1 cellular context compared by ENCODE assay signal in the genomic region with DNA sequence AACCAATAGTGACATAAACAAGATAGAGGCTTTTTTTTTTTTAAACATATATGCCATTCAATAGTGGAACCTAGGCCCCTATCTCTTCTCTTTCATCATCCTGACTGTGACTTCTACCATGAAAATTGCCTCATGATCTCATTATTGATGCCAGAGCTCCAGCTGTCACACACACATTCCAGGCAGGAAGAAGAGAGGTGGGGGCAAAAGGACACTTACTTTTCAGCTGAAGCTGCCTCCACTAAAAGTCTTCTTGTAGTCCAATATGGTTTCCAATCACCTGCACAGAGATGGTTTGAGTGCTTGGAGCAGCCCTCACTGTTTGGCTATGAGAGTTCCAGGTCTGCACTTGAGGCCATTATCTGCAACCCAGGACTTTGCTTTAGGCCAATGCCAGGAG.
TF ChIP-seq lines count a peak whose summit lies in the region.

No MANE protein-coding gene starts in this region.

TF ChIP-seq in K562, 482 proteins besides CTCF, POLR2A, EP300 and RAD21 (continued from another document and continues in another):
- TF ChIP-seq, protein P1, sequence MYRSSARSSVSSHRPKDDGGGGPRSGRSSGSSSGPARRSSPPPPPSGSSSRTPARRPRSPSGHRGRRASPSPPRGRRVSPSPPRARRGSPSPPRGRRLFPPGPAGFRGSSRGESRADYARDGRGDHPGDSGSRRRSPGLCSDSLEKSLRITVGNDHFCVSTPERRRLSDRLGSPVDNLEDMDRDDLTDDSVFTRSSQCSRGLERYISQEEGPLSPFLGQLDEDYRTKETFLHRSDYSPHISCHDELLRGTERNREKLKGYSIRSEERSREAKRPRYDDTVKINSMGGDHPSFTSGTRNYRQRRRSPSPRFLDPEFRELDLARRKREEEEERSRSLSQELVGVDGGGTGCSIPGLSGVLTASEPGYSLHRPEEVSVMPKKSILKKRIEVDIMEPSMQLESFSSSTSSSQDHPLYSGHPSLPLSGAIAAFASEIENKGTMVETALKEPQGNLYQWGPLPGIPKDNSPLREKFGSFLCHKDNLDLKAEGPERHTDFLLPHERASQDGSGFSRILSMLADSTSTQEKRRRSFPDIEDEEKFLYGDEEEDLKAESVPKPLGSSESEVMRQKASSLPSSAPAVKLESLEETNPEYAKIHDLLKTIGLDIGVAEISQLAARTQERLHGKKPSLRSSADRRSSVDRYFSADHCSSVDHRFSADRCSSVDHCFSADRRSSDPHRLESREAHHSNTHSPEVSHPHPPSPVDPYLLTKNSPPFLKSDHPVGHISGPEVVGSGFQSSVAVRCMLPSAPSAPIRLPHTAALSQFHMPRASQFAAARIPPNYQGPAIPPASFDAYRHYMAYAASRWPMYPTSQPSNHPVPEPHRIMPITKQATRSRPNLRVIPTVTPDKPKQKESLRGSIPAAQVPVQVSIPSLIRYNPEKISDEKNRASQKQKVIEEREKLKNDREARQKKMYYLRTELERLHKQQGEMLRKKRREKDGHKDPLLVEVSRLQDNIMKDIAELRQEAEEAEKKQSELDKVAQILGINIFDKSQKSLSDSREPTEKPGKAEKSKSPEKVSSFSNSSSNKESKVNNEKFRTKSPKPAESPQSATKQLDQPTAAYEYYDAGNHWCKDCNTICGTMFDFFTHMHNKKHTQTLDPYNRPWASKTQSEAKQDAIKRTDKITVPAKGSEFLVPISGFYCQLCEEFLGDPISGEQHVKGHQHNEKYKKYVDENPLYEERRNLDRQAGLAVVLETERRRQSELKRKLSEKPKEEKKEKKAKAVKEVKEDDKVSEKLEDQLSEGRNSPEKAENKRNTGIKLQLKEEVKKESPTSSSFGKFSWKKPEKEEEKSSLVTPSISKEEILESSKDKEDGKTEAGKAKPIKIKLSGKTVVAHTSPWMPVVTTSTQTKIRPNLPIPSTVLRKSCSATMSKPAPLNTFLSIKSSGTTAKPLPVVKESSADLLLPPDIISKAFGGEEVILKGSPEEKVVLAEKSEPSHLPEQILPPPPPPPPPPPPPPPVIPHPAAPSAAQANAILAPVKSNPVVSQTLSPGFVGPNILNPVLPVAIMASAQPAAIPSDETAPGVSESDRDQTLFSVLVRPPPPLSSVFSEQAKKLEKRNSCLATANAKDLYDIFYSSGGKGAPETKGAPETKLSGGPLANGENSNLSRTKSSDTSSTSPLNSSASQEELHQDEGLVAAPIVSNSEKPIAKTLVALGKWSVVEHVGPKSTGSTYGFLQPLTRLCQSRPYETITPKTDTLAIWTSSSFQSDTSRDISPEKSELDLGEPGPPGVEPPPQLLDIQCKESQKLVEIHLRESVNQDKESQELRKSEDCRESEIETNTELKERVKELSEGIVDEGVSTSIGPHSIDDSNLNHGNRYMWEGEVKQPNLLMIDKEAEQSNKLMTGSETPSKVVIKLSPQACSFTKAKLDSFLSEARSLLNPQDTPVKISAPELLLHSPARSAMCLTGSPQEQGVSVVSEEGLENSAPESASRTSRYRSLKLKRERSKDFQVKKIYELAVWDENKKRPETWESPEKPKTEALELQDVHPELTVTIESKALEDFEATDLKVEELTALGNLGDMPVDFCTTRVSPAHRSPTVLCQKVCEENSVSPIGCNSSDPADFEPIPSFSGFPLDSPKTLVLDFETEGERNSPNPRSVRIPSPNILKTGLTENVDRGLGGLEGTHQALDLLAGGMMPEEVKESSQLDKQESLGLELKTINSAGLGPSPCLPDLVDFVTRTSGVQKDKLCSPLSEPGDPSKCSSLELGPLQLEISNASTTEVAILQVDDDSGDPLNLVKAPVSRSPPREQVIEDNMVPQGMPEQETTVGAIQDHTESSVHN (IDR thresholded peaks at IDR 0.05; ENCODE audit: borderline replicate concordance in 1 of 2, low read depth in 1 of 2), result no peak
- TF ChIP-seq, protein P2, sequence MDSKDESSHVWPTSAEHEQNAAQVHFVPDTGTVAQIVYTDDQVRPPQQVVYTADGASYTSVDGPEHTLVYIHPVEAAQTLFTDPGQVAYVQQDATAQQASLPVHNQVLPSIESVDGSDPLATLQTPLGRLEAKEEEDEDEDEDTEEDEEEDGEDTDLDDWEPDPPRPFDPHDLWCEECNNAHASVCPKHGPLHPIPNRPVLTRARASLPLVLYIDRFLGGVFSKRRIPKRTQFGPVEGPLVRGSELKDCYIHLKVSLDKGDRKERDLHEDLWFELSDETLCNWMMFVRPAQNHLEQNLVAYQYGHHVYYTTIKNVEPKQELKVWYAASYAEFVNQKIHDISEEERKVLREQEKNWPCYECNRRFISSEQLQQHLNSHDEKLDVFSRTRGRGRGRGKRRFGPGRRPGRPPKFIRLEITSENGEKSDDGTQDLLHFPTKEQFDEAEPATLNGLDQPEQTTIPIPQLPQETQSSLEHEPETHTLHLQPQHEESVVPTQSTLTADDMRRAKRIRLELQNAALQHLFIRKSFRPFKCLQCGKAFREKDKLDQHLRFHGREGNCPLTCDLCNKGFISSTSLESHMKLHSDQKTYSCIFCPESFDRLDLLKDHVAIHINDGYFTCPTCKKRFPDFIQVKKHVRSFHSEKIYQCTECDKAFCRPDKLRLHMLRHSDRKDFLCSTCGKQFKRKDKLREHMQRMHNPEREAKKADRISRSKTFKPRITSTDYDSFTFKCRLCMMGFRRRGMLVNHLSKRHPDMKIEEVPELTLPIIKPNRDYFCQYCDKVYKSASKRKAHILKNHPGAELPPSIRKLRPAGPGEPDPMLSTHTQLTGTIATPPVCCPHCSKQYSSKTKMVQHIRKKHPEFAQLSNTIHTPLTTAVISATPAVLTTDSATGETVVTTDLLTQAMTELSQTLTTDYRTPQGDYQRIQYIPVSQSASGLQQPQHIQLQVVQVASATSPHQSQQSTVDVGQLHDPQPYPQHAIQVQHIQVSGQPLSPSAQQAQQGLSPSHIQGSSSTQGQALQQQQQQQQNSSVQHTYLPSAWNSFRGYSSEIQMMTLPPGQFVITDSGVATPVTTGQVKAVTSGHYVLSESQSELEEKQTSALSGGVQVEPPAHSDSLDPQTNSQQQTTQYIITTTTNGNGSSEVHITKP (IDR thresholded peaks at IDR 0.05; ENCODE audit: partially characterized antibody), result no peak
- TF ChIP-seq SMARCA4 (IDR thresholded peaks at IDR 0.05) (no peak), MCM2 (IDR thresholded peaks at IDR 0.05; ENCODE audit: low read depth) (no peak), CHD1 (IDR thresholded peaks at IDR 0.05; ENCODE audit: low read length) (no peak), ZBTB7A (IDR thresholded peaks at IDR 0.05; ENCODE audit: borderline replicate concordance, control insufficient read depth, low read depth, low read length) (no peak), DMBX1 (CRISPR knock-in tag; IDR thresholded peaks at IDR 0.05; ENCODE audit: borderline replicate concordance) (peak; percentile 26; the same call in 1 of the 2 replicates), MCM7 (IDR thresholded peaks at IDR 0.05) (no peak), RHOXF2B (CRISPR knock-in tag; conservative IDR thresholded peaks at IDR 0.05) (no peak), ZNF507 (tag; conservative IDR thresholded peaks at IDR 0.05) (no peak), ZBED1 (IDR thresholded peaks at IDR 0.05) (0 out of 2 replicates have a peak, but pooled peaks have one; percentile 33), ZNF695 (CRISPR knock-in tag; IDR thresholded peaks at IDR 0.05) (no peak), ZNF766 (CRISPR knock-in tag; conservative IDR thresholded peaks at IDR 0.05) (no peak), XRCC3 (IDR thresholded peaks at IDR 0.05) (no peak)
- TF ChIP-seq, protein P3, sequence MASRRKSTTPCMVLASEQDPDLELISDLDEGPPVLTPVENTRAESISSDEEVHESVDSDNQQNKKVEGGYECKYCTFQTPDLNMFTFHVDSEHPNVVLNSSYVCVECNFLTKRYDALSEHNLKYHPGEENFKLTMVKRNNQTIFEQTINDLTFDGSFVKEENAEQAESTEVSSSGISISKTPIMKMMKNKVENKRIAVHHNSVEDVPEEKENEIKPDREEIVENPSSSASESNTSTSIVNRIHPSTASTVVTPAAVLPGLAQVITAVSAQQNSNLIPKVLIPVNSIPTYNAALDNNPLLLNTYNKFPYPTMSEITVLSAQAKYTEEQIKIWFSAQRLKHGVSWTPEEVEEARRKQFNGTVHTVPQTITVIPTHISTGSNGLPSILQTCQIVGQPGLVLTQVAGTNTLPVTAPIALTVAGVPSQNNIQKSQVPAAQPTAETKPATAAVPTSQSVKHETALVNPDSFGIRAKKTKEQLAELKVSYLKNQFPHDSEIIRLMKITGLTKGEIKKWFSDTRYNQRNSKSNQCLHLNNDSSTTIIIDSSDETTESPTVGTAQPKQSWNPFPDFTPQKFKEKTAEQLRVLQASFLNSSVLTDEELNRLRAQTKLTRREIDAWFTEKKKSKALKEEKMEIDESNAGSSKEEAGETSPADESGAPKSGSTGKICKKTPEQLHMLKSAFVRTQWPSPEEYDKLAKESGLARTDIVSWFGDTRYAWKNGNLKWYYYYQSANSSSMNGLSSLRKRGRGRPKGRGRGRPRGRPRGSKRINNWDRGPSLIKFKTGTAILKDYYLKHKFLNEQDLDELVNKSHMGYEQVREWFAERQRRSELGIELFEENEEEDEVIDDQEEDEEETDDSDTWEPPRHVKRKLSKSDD (conservative IDR thresholded peaks at IDR 0.05; ENCODE audit: low read length), result 0 out of 2 replicates have a peak, but pooled peaks have one; percentile 79
- TF ChIP-seq, protein P4, sequence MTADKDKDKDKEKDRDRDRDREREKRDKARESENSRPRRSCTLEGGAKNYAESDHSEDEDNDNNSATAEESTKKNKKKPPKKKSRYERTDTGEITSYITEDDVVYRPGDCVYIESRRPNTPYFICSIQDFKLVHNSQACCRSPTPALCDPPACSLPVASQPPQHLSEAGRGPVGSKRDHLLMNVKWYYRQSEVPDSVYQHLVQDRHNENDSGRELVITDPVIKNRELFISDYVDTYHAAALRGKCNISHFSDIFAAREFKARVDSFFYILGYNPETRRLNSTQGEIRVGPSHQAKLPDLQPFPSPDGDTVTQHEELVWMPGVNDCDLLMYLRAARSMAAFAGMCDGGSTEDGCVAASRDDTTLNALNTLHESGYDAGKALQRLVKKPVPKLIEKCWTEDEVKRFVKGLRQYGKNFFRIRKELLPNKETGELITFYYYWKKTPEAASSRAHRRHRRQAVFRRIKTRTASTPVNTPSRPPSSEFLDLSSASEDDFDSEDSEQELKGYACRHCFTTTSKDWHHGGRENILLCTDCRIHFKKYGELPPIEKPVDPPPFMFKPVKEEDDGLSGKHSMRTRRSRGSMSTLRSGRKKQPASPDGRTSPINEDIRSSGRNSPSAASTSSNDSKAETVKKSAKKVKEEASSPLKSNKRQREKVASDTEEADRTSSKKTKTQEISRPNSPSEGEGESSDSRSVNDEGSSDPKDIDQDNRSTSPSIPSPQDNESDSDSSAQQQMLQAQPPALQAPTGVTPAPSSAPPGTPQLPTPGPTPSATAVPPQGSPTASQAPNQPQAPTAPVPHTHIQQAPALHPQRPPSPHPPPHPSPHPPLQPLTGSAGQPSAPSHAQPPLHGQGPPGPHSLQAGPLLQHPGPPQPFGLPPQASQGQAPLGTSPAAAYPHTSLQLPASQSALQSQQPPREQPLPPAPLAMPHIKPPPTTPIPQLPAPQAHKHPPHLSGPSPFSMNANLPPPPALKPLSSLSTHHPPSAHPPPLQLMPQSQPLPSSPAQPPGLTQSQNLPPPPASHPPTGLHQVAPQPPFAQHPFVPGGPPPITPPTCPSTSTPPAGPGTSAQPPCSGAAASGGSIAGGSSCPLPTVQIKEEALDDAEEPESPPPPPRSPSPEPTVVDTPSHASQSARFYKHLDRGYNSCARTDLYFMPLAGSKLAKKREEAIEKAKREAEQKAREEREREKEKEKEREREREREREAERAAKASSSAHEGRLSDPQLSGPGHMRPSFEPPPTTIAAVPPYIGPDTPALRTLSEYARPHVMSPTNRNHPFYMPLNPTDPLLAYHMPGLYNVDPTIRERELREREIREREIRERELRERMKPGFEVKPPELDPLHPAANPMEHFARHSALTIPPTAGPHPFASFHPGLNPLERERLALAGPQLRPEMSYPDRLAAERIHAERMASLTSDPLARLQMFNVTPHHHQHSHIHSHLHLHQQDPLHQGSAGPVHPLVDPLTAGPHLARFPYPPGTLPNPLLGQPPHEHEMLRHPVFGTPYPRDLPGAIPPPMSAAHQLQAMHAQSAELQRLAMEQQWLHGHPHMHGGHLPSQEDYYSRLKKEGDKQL (CRISPR knock-in tag; IDR thresholded peaks at IDR 0.05; ENCODE audit: borderline replicate concordance), result no peak
- TF ChIP-seq, protein P5, sequence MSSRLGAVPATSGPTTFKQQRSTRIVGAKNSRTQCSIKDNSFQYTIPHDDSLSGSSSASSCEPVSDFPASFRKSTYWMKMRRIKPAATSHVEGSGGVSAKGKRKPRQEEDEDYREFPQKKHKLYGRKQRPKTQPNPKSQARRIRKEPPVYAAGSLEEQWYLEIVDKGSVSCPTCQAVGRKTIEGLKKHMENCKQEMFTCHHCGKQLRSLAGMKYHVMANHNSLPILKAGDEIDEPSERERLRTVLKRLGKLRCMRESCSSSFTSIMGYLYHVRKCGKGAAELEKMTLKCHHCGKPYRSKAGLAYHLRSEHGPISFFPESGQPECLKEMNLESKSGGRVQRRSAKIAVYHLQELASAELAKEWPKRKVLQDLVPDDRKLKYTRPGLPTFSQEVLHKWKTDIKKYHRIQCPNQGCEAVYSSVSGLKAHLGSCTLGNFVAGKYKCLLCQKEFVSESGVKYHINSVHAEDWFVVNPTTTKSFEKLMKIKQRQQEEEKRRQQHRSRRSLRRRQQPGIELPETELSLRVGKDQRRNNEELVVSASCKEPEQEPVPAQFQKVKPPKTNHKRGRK (tag; IDR thresholded peaks at IDR 0.05), result no peak
- TF ChIP-seq, protein P6, sequence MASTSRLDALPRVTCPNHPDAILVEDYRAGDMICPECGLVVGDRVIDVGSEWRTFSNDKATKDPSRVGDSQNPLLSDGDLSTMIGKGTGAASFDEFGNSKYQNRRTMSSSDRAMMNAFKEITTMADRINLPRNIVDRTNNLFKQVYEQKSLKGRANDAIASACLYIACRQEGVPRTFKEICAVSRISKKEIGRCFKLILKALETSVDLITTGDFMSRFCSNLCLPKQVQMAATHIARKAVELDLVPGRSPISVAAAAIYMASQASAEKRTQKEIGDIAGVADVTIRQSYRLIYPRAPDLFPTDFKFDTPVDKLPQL (IDR thresholded peaks at IDR 0.05; ENCODE audit: extremely low read depth, insufficient read length), result no peak
- TF ChIP-seq, protein P7, sequence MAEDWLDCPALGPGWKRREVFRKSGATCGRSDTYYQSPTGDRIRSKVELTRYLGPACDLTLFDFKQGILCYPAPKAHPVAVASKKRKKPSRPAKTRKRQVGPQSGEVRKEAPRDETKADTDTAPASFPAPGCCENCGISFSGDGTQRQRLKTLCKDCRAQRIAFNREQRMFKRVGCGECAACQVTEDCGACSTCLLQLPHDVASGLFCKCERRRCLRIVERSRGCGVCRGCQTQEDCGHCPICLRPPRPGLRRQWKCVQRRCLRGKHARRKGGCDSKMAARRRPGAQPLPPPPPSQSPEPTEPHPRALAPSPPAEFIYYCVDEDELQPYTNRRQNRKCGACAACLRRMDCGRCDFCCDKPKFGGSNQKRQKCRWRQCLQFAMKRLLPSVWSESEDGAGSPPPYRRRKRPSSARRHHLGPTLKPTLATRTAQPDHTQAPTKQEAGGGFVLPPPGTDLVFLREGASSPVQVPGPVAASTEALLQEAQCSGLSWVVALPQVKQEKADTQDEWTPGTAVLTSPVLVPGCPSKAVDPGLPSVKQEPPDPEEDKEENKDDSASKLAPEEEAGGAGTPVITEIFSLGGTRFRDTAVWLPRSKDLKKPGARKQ (CRISPR knock-in tag; IDR thresholded peaks at IDR 0.05), result no peak
